10 cellular contexts compared by ENCODE assay signal in the genomic region with DNA sequence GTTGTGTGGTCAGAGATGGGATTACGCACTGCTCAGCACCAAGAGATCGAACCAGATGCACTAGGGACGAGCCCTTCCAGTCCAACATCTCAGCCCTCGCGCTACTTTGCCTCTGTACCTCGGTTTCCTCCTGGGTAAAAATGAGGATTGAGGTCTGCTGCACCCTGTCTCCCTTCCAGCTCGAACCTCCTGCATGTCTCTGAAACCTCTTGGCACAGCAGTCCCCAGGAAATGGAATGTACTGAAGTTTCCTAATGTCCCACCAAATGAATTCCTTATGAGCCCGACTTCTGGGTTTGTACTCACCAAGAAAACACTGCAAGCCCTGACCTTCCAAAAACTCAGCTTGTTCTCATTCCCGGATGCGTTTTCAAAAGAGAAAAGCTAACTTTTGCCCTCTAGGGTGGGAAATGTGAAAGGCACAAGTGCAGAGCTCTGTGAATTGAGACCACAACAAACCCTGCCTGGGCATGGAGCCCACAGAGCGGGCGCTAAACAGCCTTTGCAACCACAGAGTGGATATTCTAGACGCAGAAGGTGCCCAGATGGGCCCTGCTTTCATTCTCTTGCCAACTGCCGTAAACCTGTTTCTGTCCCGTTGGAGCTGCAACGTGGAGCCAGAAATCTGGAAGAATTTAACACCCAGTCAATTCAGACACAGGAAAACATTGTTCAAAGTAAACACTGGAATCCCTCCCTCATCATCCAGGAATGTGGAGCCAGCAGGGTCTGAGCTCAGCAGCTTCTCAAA. TPM values are rescaled to one million over a fixed set of nuclear protein-coding genes. Genes with fewer than 3 reads are reported as not detected.
DNase-seq lines count a peak whose midpoint lies in the region; ATAC-seq, FAIRE-seq and TF ChIP-seq lines count a peak whose summit lies in the region.
"Had no signal": no experiment of that assay in that cellular context is flagged by ENCODE, and none has a peak within 500 bp of the region (broad histone marks: within the 10 kb centered on the region; RNA-seq: fewer than 3 reads in every experiment).

No MANE protein-coding gene starts in this region.

- H3K27ac ChIP-seq in prostate gland, result peak overlapping the region; percentile 42 to 47
- H3K27ac ChIP-seq in small intestine (ENCODE audit: low read depth in 1 of 2, low read length in 1 of 2), result peak overlapping the region in 1 of 2 donors; percentile 68

- H3K4me1 ChIP-seq in prostate gland (replicated peaks) (peaks cover 5% of the 10 kb centered on the region), small intestine (ENCODE audit: control insufficient read depth in 2 of 2, insufficient read depth in 1 of 2, low read depth in 1 of 2, low read length in 1 of 2) (peaks cover 8 to 9% of the 10 kb centered on the region in 2 donors)

- H3K4me3 ChIP-seq in prostate gland (no peak overlapping the region), small intestine (ENCODE audit: low read depth in 1 of 2, low read length in 2 of 2) (no peak overlapping the region)

- H3K36me3 ChIP-seq in prostate gland (no peaks in the 10 kb centered on the region), small intestine (ENCODE audit: control insufficient read depth in 2 of 2, insufficient read depth in 2 of 2, low read length in 2 of 2) (no peaks in the 10 kb centered on the region)

- TF ChIP-seq POLR2A in prostate gland (IDR thresholded peaks at IDR 0.05), result no peak

- peak in 1 of 4 experiments; percentile 31 for TF ChIP-seq CTCF in prostate gland (IDR thresholded peaks at IDR 0.05)

- 29% methylated on average over 16 of the region's 16 CpGs for WGBS in prostate gland
- 52 to 69% (median 58%) methylated on average over 16 of the region's 16 CpGs for WGBS in small intestine, 3 donors

- FAIRE-seq in small intestine (lab: Jason Lieb, UNC), result no peak

- DNase-seq in DMS79 (lab: John Stamatoyannopoulos, UW), result peak; percentile 40
- peak; percentile 38 for DNase-seq in SW480 (ENCODE audit: low spot score)
- peak; percentile 31 to 88 (median 76) for DNase-seq in head of caudate nucleus
- DNase-seq in prostate gland (ENCODE audit: low spot score), result no peak
- no peak for DNase-seq in SKM-1 treated with dmso at 0.1 percent for 144 hours (lab: John Stamatoyannopoulos, UW; ENCODE audit: unreplicated experiment)
- DNase-seq in small intestine, result no peak
- DNase-seq: activated CD8-positive, alpha-beta memory T cell treated with anti-CD3 and anti-CD28 coated beads for 24 hours; naive B cell had no signal

- H3K9me3 ChIP-seq in prostate gland (no peaks in the 10 kb centered on the region), small intestine (ENCODE audit: control insufficient read depth, low read depth) (no peaks in the 10 kb centered on the region)

- intact Hi-C loops in head of caudate nucleus (cut with DNase I), result loop anchor here (5.0 to 10.0 kb wide), 2 partner anchors 45 to 112 kb away; partner anchors contain the start of gene TEKT3
- intact Hi-C loops in prostate gland (cut with DNase I), result loop anchor here (1.0 to 10.0 kb wide), 3 partner anchors 43 to 196 kb away; no protein-coding TSS in a partner anchor

- ATAC-seq in HG03095 (IDR thresholded peaks at IDR 0.05; ENCODE audit: unreplicated experiment), result no peak
- ATAC-seq in GM21723 (IDR thresholded peaks at IDR 0.05; ENCODE audit: unreplicated experiment), result no peak

- H3K27me3 ChIP-seq in prostate gland (replicated peaks; ENCODE audit: insufficient read depth) (no peaks in the 10 kb centered on the region), small intestine (ENCODE audit: control insufficient read depth in 2 of 2, insufficient read depth in 2 of 2, low read length in 2 of 2) (no peaks in the 10 kb centered on the region)

RNA-seq across cellular contexts. Expression of gene CDRT4, which starts 10.3 kb away (rescaled TPM):
- total RNA-seq in prostate gland, result 10 to 100 TPM in 1 of 2 donors, 1 to 10 TPM in 1; 8.5 to 13.0 TPM
- polyA plus RNA-seq in small intestine, result 1 to 10 TPM; 5.1 to 6.3 (median 5.9) TPM

Comparison
In these comparisons a context has a peak if more than half of its experiments do, and no peak if none do; other contexts are left out.
1. DNase-seq: peak in DMS79 (single experiment), SW480 (single experiment) and head of caudate nucleus (42 of 42); none in prostate gland (single experiment), SKM-1 treated with dmso at 0.1 percent for 144 hours (single experiment) and small intestine (single experiment).